Comparison of ENCODE assay signal across 17 cellular contexts in the genomic region with DNA sequence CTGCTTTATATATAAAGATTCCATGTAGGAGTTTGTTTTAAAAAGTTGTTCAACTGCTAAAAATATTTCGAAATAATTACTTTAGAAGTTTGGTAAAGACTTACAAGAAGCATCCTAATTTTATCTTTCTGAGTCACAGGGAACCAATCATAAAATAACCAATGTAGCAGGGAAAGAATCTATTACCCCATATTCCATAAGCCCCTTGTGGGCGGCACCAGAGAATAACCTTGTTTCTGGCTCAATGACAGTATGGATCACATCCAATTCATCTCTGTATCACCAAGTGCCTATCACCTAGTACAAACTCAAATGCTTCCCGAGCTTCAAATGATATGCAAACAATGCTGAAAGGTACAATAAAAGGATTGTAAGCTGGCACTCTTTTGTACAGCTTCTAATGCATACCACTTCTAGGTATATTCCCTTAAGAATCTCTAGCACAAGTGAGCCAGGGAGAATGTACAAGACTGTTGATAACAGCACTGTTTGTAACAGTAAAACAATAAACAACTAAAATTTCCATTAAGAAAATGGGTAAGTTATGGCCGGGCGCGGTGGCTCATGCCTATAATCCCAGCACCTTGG.
DNase-seq lines count a peak whose midpoint lies in the region; TF ChIP-seq lines count a peak whose summit lies in the region.
"Had no signal": no experiment of that assay in that cellular context is flagged by ENCODE, and none has a peak within 500 bp of the region (broad histone marks: within the 10 kb centered on the region; RNA-seq: fewer than 3 reads in every experiment).

No MANE protein-coding gene starts in this region.

- WGBS in transverse colon (ENCODE audit: low coverage in 1 of 2), 2 donors = 58 to 70% methylated on average over 6 of the region's 6 CpGs

- H3K9me3 ChIP-seq in transverse colon (no peaks in the 10 kb centered on the region), MM.1S (replicated peaks; ENCODE audit: insufficient read depth, low read length) (no peaks in the 10 kb centered on the region)
- H3K9me3 ChIP-seq: right lobe of liver, tibial nerve had no signal

- no peaks in the 10 kb centered on the region for H3K9me2 ChIP-seq in MM.1S (replicated peaks; ENCODE audit: insufficient read depth, low read length)

- no peak for TF ChIP-seq POLR2A in transverse colon (IDR thresholded peaks at IDR 0.05)

- H3K4me3 ChIP-seq in fibroblast of villous mesenchyme (ENCODE audit: low read depth, low read length) = no peak overlapping the region
- H3K4me3 ChIP-seq in transverse colon = no peak overlapping the region
- no peak overlapping the region for H3K4me3 ChIP-seq in MM.1S (ENCODE audit: low read length)
- H3K4me3 ChIP-seq: A549, cardiac muscle cell, right lobe of liver, tibial nerve had no signal

- in situ Hi-C loops in transverse colon (cut with MboI; ENCODE audit: low pct_ligation_motif_present in 1 of 4, low pct_unique_long_range_greater_than_20kb in 1 of 4, low sequenced_read_pairs in 3 of 4) = no loop called here

- H3K79me2 ChIP-seq in MM.1S (ENCODE audit: low read length) = peaks cover 42% of the 10 kb centered on the region

- TF ChIP-seq EP300 in transverse colon (IDR thresholded peaks at IDR 0.05; ENCODE audit: low read depth) = no peak

- H3K27ac ChIP-seq in transverse colon (peak overlapping the region in 2 of 4 donors; percentile 13 to 33), MM.1S (ENCODE audit: low read length) (no peak overlapping the region)
- H3K27ac ChIP-seq: A549, cardiac muscle cell, right lobe of liver had no signal

- no peak overlapping the region for H3K4me2 ChIP-seq in MM.1S (ENCODE audit: low read depth, low read length)
- H3K4me2 ChIP-seq: A549 had no signal

- no peaks in the 10 kb centered on the region for H3K36me3 ChIP-seq in transverse colon
- H3K36me3 ChIP-seq in MM.1S (replicated peaks; ENCODE audit: insufficient read depth, low read length) = no peaks in the 10 kb centered on the region
- H3K36me3 ChIP-seq: cardiac muscle cell, right lobe of liver, tibial nerve had no signal

- TF ChIP-seq CTCF in fibroblast of villous mesenchyme (IDR thresholded peaks at IDR 0.05; ENCODE audit: insufficient read depth, low read depth, low read length) (no peak), transverse colon (IDR thresholded peaks at IDR 0.05) (no peak), MM.1S (IDR thresholded peaks at IDR 0.05; ENCODE audit: low read length) (no peak)

- peaks cover 9% of the 10 kb centered on the region for H3F3A ChIP-seq in MM.1S (ENCODE audit: insufficient read depth, low read length)

- DNase-seq in NOMO-1 treated with DMSO at 0.1 percent for 48 hours (lab: John Stamatoyannopoulos, UW; ENCODE audit: unreplicated experiment) = peak; percentile 23
- DNase-seq in NOMO-1 treated with dmso at 0.1 percent for 144 hours (lab: John Stamatoyannopoulos, UW; ENCODE audit: unreplicated experiment) = no peak
- peak; percentile 35 for DNase-seq in NCI-H226
- DNase-seq in fibroblast of villous mesenchyme (ENCODE audit: low read depth) = peak; percentile 90
- peak; percentile 25 for DNase-seq in transverse colon
- DNase-seq in NCI-H146 treated with DMSO at 0.1 percent for 48 hours (lab: John Stamatoyannopoulos, UW; ENCODE audit: unreplicated experiment) = no peak
- DNase-seq in pons (ENCODE audit: low spot score) = no peak
- no peak for DNase-seq in MM.1S
- DNase-seq: activated CD4-positive, alpha-beta T cell treated with anti-CD3 and anti-CD28 coated beads, Interleukin-2, amount 50 U/mL, for 4 hours; activated T-cell treated with anti-CD3 and anti-CD28 coated beads, Interleukin-2, amount 50 U/mL, for 1 hour; NCI-H1105 treated with DMSO at 0.1 percent for 48 hours; right lobe of liver; stimulated activated CD4-positive, alpha-beta T cell treated with anti-CD3 and anti-CD28 coated beads, Interleukin-4, amount 100 ng/mL, for 1 hour; stimulated activated CD8-positive, alpha-beta memory T cell treated with anti-CD3 and anti-CD28 coated beads, Interleukin-4, amount 100 ng/mL, for 48 hours had no signal

- no peaks in the 10 kb centered on the region for H4K20me1 ChIP-seq in MM.1S (ENCODE audit: insufficient read depth, low read length)

- H2AFZ ChIP-seq in MM.1S (ENCODE audit: low read length) = no peak overlapping the region

- peaks cover 0 to 22% (median 6%) of the 10 kb centered on the region in 4 donors for H3K4me1 ChIP-seq in transverse colon
- H3K4me1 ChIP-seq in MM.1S (ENCODE audit: low read length) = peaks cover 26% of the 10 kb centered on the region
- H3K4me1 ChIP-seq: right lobe of liver had no signal

- intact Hi-C loops in transverse colon (cut with DNase I; ENCODE audit: low total_unique reads) = no loop called here

- H3K9ac ChIP-seq in MM.1S (ENCODE audit: low read length) = no peak overlapping the region

- H3K27me3 ChIP-seq in transverse colon (no peaks in the 10 kb centered on the region), MM.1S (replicated peaks; ENCODE audit: insufficient read depth, low read length) (no peaks in the 10 kb centered on the region)
- H3K27me3 ChIP-seq: cardiac muscle cell, right lobe of liver, tibial nerve had no signal

Comparison
In these comparisons a context has a peak if more than half of its experiments do, and no peak if none do; other contexts are left out.
1. DNase-seq: peak in NOMO-1 treated with DMSO at 0.1 percent for 48 hours (single experiment), NCI-H226 (single experiment), fibroblast of villous mesenchyme (single experiment) and transverse colon (single experiment); none in NOMO-1 treated with dmso at 0.1 percent for 144 hours (single experiment), NCI-H146 treated with DMSO at 0.1 percent for 48 hours (single experiment), pons (single experiment) and MM.1S (single experiment).